ENCODE assay signal across 27 cellular contexts in the genomic region with DNA sequence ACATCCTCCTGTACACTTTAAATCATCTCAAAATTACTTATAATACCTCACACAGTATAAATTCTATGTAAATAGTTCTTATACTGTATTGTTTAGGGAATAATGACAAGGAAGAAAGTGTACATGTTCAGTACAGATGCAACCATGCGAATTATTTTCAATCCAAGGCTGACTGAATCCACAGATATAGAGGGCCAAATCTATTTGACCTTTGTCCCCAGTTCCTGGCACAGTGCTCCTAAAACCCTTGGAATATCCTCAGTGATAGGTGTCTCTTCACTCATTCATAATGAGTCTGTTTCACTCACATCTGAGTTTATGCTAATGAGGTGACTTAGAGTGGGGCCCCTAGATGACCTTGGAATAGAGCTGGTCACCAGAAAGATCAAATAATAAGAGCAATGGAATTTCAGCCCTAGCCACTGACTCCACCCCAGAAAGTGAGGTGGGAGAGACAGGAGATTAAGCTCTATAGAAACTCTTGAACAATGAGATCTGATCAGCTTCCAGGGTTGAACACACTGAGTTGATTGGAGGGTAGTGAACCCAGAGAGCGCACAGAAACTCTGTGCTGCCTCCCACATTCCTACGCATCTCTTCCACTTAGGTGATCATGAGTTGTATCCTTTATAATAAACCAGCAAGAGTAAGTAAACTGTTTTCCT.
A peak's percentile ranks its signal among the peaks of the same experiment; 100 is the strongest.
DNase-seq lines count a peak whose midpoint lies in the region; ATAC-seq, FAIRE-seq and TF ChIP-seq lines count a peak whose summit lies in the region.
"Had no signal": no experiment of that assay in that cellular context is flagged by ENCODE, and none has a peak within 500 bp of the region (broad histone marks: within the 10 kb centered on the region; RNA-seq: fewer than 3 reads in every experiment).

No MANE protein-coding gene starts in this region.

- no peak overlapping the region for H3K4me3 ChIP-seq in K562
- peak overlapping the region; percentile 27 for H3K4me3 ChIP-seq in neural progenitor cell
- H3K4me3 ChIP-seq: heart right ventricle, suprapubic skin, upper lobe of right lung had no signal

- H3K27me3 Mint-ChIP-seq in neural progenitor cell (ENCODE audit: insufficient read depth, low read depth): no peaks in the 10 kb centered on the region
- H3K27me3 Mint-ChIP-seq: activated CD4-positive, alpha-beta memory T cell treated with anti-CD3 and anti-CD28 coated beads, Interleukin-2, amount 10 ng/mL, durations not matched to agents 7 days and 5 days; CD4-positive, CD25-positive, alpha-beta regulatory T cell; IgD-negative memory B cell had no signal

- peaks cover 7% of the 10 kb centered on the region for H3K9me3 Mint-ChIP-seq in neural progenitor cell
- H3K9me3 Mint-ChIP-seq: activated CD4-positive, alpha-beta memory T cell treated with anti-CD3 and anti-CD28 coated beads, Interleukin-2, amount 10 ng/mL, durations not matched to agents 7 days and 5 days; CD4-positive, CD25-positive, alpha-beta regulatory T cell; IgD-negative memory B cell; natural killer cell had no signal

- H3K9me3 ChIP-seq in K562 (replicated peaks; ENCODE audit: control insufficient read depth, insufficient read depth, low read depth, low read length) (no peaks in the 10 kb centered on the region), neural progenitor cell (ENCODE audit: low read depth) (no peaks in the 10 kb centered on the region)
- H3K9me3 ChIP-seq: heart right ventricle, suprapubic skin, upper lobe of right lung had no signal

- H3K36me3 ChIP-seq in K562 (ENCODE audit: control insufficient read depth, insufficient read depth, low read length) (peaks cover 13% of the 10 kb centered on the region; the same call in 2 of the 3 replicates), neural progenitor cell (no peaks in the 10 kb centered on the region)
- H3K36me3 ChIP-seq: upper lobe of right lung had no signal

- H3K79me2 ChIP-seq in K562 (ENCODE audit: control insufficient read depth, insufficient read depth, low read length): peaks cover 78% of the 10 kb centered on the region
- H3K79me2 ChIP-seq in neural progenitor cell (ENCODE audit: low read depth): peaks cover 88% of the 10 kb centered on the region

- POLR2A ChIA-PET in K562 (lab: Yijun Ruan, JAX): interaction anchor here (1.2 kb wide), 1 partner anchor 15 kb away, joined by 3 read pairs; no protein-coding TSS in a partner anchor

- in situ Hi-C loops in K562 (cut with MboI): no loop called here

- peak overlapping the region in 1 of 2 experiments; percentile 42; a peak in 1 of 4 replicates for H3K9ac ChIP-seq in K562 (ENCODE audit: insufficient read depth in 1 of 2, low read depth in 2 of 2, low read length in 2 of 2)
- H3K9ac ChIP-seq in neural progenitor cell: no peak overlapping the region

- peak overlapping the region; percentile 54 for H3K4me3 Mint-ChIP-seq in neural progenitor cell
- H3K4me3 Mint-ChIP-seq: activated CD4-positive, alpha-beta memory T cell treated with anti-CD3 and anti-CD28 coated beads, Interleukin-2, amount 10 ng/mL, durations not matched to agents 7 days and 5 days; CD4-positive, CD25-positive, alpha-beta regulatory T cell; natural killer cell had no signal

- no peaks in the 10 kb centered on the region; the same call in 1 of the 2 replicates for H4K20me1 ChIP-seq in K562 (replicated peaks; ENCODE audit: control insufficient read depth, insufficient read depth, low read length)
- peaks cover 18% of the 10 kb centered on the region for H4K20me1 ChIP-seq in neural progenitor cell (ENCODE audit: low read depth)

- peak; percentile 46 for ATAC-seq in K562
- no peak for ATAC-seq in GM18868 (IDR thresholded peaks at IDR 0.05; ENCODE audit: unreplicated experiment)
- ATAC-seq: heart right ventricle, natural killer cell, upper lobe of right lung had no signal

- H2AFZ ChIP-seq in K562 (ENCODE audit: low read depth, low read length): no peak overlapping the region
- no peak overlapping the region for H2AFZ ChIP-seq in neural progenitor cell (replicated peaks)

- H3K4me1 Mint-ChIP-seq in neural progenitor cell: peaks cover 12% of the 10 kb centered on the region

- peaks cover 3 to 8% of the 10 kb centered on the region in 2 experiments; a peak in 3 of 5 replicates for H3K4me1 ChIP-seq in K562 (replicated peaks in 1 of 2; ENCODE audit: control insufficient read depth in 2 of 2, insufficient read depth in 2 of 2, low read length in 2 of 2)
- H3K4me1 ChIP-seq in neural progenitor cell: peaks cover 23% of the 10 kb centered on the region
- H3K4me1 ChIP-seq: suprapubic skin, upper lobe of right lung had no signal

- intact Hi-C loops in K562 (cut with micrococcal nuclease): no loop called here

- FAIRE-seq in K562 (lab: Jason Lieb, UNC) (peak; percentile 51), H54 (lab: Jason Lieb, UNC) (no peak)

- no peaks in the 10 kb centered on the region for H3K9me1 ChIP-seq in K562 (ENCODE audit: control insufficient read depth, insufficient read depth, low read length)

- no peak for TF ChIP-seq EP300 in K562 (IDR thresholded peaks at IDR 0.05; ENCODE audit: low read length)

- peaks cover 22% of the 10 kb centered on the region for H3F3A ChIP-seq in neural progenitor cell (ENCODE audit: low read depth)

- H3K4me2 ChIP-seq in K562 (ENCODE audit: insufficient read depth, low read length): no peak overlapping the region; the same call in 1 of the 2 replicates
- peak overlapping the region; percentile 67 for H3K4me2 ChIP-seq in neural progenitor cell

- BruUV-seq in K562 (replicated peaks; lab: Mats Ljungman, UMichigan): no TSS peak

- H3K27ac ChIP-seq in 22Rv1 (0 out of 2 replicates have a peak overlapping the region, but pooled peaks have one; percentile 4), K562 (ENCODE audit: extremely low read depth, low read depth, low read length) (peak overlapping the region; percentile 34; the same call in 1 of the 3 replicates), neural progenitor cell (peak overlapping the region; percentile 87)
- H3K27ac ChIP-seq: brain microvascular endothelial cell, heart right ventricle, suprapubic skin, upper lobe of right lung had no signal

- 78% methylated on average over 3 of the region's 3 CpGs for WGBS in K562 (ENCODE audit: insufficient coverage, low coverage, missing lambda C conversion rate)

- TF ChIP-seq CTCF in 22Rv1 (IDR thresholded peaks at IDR 0.05) (no peak), K562 (IDR thresholded peaks at IDR 0.05 in 2 of 3, conservative IDR thresholded peaks at IDR 0.05 in 1 of 3; ENCODE audit: insufficient read depth in 2 of 3, low read depth in 1 of 3, low read length in 3 of 3) (no peak), neural progenitor cell (IDR thresholded peaks at IDR 0.05) (no peak)

- H3K27me3 ChIP-seq in K562 (ENCODE audit: control insufficient read depth in 2 of 2, insufficient read depth in 2 of 2, low read length in 2 of 2): no peaks in the 10 kb centered on the region
- no peaks in the 10 kb centered on the region for H3K27me3 ChIP-seq in neural progenitor cell
- H3K27me3 ChIP-seq: brain microvascular endothelial cell, heart right ventricle, suprapubic skin, upper lobe of right lung had no signal

- peaks cover 15% of the 10 kb centered on the region for H3K36me3 Mint-ChIP-seq in neural progenitor cell
- H3K36me3 Mint-ChIP-seq: natural killer cell had no signal

- TF ChIP-seq POLR2A in K562 (conservative IDR thresholded peaks at IDR 0.05) (no peak), H54 (IDR thresholded peaks at IDR 0.05; ENCODE audit: low read depth, low read length) (no peak)

- peak overlapping the region; percentile 97 for H3K27ac Mint-ChIP-seq in neural progenitor cell
- H3K27ac Mint-ChIP-seq: activated CD4-positive, alpha-beta memory T cell treated with anti-CD3 and anti-CD28 coated beads, Interleukin-2, amount 10 ng/mL, durations not matched to agents 7 days and 5 days had no signal

- DNase-seq in HuH-7 (ENCODE audit: low spot score) (peak; percentile 11), K562 (ENCODE audit: extremely low read depth in 1 of 4, low spot score in 3 of 4) (peak in 1 of 4 experiments; percentile 14), neural progenitor cell (ENCODE audit: low spot score) (peak; percentile 85), NCI-H510A (lab: John Stamatoyannopoulos, UW) (no peak), NCI-H1048 (lab: John Stamatoyannopoulos, UW) (no peak), H54 (ENCODE audit: insufficient read length, low spot score) (no peak)
- DNase-seq: activated CD4-positive, alpha-beta memory T cell treated with anti-CD3 and anti-CD28 coated beads, Interleukin-2, amount 10 ng/mL, durations not matched to agents 7 days and 5 days; activated CD8-positive, alpha-beta memory T cell treated with anti-CD3 and anti-CD28 coated beads, Interleukin-2, amount 50 U/mL, for 4 hours; activated naive CD4-positive, alpha-beta T cell treated with Interleukin-2 at 50 U/mL for 16 hours; AML-193; brain microvascular endothelial cell; CD4-positive, CD25-positive, alpha-beta regulatory T cell; foreskin melanocyte; H7; heart right ventricle; kidney glomerular epithelial cell; natural killer cell; NCI-H1105 treated with DMSO at 0.1 percent for 48 hours; NCI-H1930; NCI-H526 treated with DMSO at 0.1 percent for 48 hours; SHP77; stimulated activated naive CD4-positive, alpha-beta T cell; upper lobe of right lung had no signal

- CTCF ChIA-PET in K562 (lab: Yijun Ruan, JAX; ENCODE audit: low intra/inter-chr PET ratio): no interaction called here

- no peak for TF ChIP-seq RAD21 in K562 (CRISPR knock-in tag; conservative IDR thresholded peaks at IDR 0.05 in 1 of 2, IDR thresholded peaks at IDR 0.05 in 1 of 2)

TF ChIP-seq in K562, 482 proteins besides CTCF, POLR2A, EP300 and RAD21:
- TF ChIP-seq ESRRA (IDR thresholded peaks at IDR 0.05; ENCODE audit: borderline replicate concordance, low read depth) (0 out of 2 replicates have a peak, but pooled peaks have one; percentile 18), PCBP1 (IDR thresholded peaks at IDR 0.05; ENCODE audit: low read depth, low read length, poor library complexity, severe bottlenecking) (no peak)
TF ChIP-seq in K562: peak in this region for 1.

Comparison
In these comparisons a context has a peak if more than half of its experiments do, and no peak if none do; other contexts are left out.
1. H3K27ac ChIP-seq: peak in every context shown above with its lines; median percentile 87 in neural progenitor cell; 34 in K562; 4 in 22Rv1.
2. DNase-seq: peak in HuH-7 (single experiment) and neural progenitor cell (single experiment); none in NCI-H510A (single experiment), NCI-H1048 (single experiment) and H54 (single experiment).